ENCODE assay signal across 8 cellular contexts in the genomic region with DNA sequence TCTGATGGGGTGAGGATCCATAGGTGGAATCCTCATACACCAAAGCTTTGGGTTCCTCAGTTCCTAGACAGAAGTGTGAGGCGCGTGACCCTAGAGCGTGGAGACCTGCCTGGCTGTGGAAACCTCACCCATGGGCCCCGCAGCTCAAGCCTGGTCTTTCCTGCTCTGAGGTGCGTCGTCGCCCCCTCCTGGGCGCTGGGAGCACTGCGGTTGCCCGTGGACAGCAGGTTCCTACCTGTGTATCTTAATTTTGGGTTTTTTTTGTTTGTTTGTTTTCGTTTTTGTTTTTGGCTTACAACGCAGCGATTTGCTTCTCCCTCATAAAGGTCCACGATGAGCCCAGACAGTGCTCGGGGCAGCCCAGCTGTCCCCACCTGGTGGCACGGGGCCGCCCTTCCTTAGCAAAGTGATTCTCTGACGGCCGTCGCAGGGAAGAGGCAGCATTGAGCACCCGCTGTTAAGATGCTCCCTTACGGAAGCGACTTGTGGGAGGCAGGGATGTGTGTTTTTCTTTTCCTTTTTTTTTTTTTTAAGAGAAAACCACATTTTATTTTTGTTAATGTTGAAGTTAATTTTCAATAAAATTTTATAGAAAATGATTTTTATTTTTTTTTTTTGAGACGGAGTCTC. TPM values are rescaled to one million over a fixed set of nuclear protein-coding genes. Genes with fewer than 3 reads are reported as not detected.
DNase-seq lines count a peak whose midpoint lies in the region; ATAC-seq and TF ChIP-seq lines count a peak whose summit lies in the region.

No MANE protein-coding gene starts in this region.

- H3K27ac ChIP-seq in coronary artery (no peak overlapping the region), liver (ENCODE audit: low read depth in 1 of 2, low read length in 2 of 2) (no peak overlapping the region)

- H3K4me3 ChIP-seq in BJ (ENCODE audit: low read depth, low read length) = no peak overlapping the region
- no peak overlapping the region for H3K4me3 ChIP-seq in H7 (ENCODE audit: insufficient read depth, low read depth, low read length)
- H3K4me3 ChIP-seq in coronary artery = no peak overlapping the region
- H3K4me3 ChIP-seq in liver (ENCODE audit: low read depth in 1 of 3, low read length in 3 of 3) = no peak overlapping the region

- intact Hi-C loops in activated CD4-positive, alpha-beta T cell treated with anti-CD3 and anti-CD28 coated beads, Interleukin-2, amount 10 ng/mL, durations not matched to agents 24 days and 14 days (cut with micrococcal nuclease) = loop anchor here (1.0 kb wide), 1 partner anchor 165 kb away; no protein-coding TSS in a partner anchor

- TF ChIP-seq RAD21 in liver (IDR thresholded peaks at IDR 0.05) = peak; percentile 87 to 94

- H3K4me1 Mint-ChIP-seq in activated CD4-positive, alpha-beta T cell treated with anti-CD3 and anti-CD28 coated beads, Interleukin-2, amount 10 ng/mL, durations not matched to agents 24 days and 14 days = peaks cover 5% of the 10 kb centered on the region

- CTCF ChIA-PET in BJ (lab: Yijun Ruan, JAX) = interaction anchor here (0.6 to 3.6 kb wide), 18 partner anchors 10 to 314 kb away, joined by 3 to 20 read pairs (median 3); no protein-coding TSS in a partner anchor

- H3K4me3 Mint-ChIP-seq in activated CD4-positive, alpha-beta T cell treated with anti-CD3 and anti-CD28 coated beads, Interleukin-2, amount 10 ng/mL, durations not matched to agents 24 days and 14 days = no peak overlapping the region

- peaks cover 22% of the 10 kb centered on the region for H3K36me3 ChIP-seq in BJ (ENCODE audit: control insufficient read depth, insufficient read depth, low read length)
- no peaks in the 10 kb centered on the region for H3K36me3 ChIP-seq in H7 (replicated peaks; ENCODE audit: control insufficient read depth, insufficient read depth, low read length)
- H3K36me3 ChIP-seq in liver (ENCODE audit: control insufficient read depth in 4 of 4, insufficient read depth in 3 of 4, low read depth in 1 of 4, low read length in 3 of 4) = peaks cover 8 to 31% (median 17%) of the 10 kb centered on the region in 4 donors

- 38% methylated on average over 24 of the region's 24 CpGs for WGBS in liver

- H3K27me3 Mint-ChIP-seq in activated CD4-positive, alpha-beta T cell treated with anti-CD3 and anti-CD28 coated beads, Interleukin-2, amount 10 ng/mL, durations not matched to agents 24 days and 14 days = no peaks in the 10 kb centered on the region

- POLR2A ChIA-PET in BJ (lab: Charles Lee) = interaction anchor here (0.7 kb wide), 1 partner anchor 680 kb away, joined by 3 read pairs; no protein-coding TSS in a partner anchor

- peaks cover 0 to 6% (median 2%) of the 10 kb centered on the region in 4 donors for H3K4me1 ChIP-seq in liver (ENCODE audit: control insufficient read depth in 4 of 4, insufficient read depth in 4 of 4, low read length in 3 of 4)

- TF ChIP-seq CTCF in BJ (IDR thresholded peaks at IDR 0.05; ENCODE audit: insufficient read depth, low read depth, low read length) (peak; percentile 98), coronary artery (IDR thresholded peaks at IDR 0.05) (peak; percentile 92), liver (IDR thresholded peaks at IDR 0.05; ENCODE audit: low read depth, low read length, missing input control) (peak; percentile 91)

- H3K9me3 ChIP-seq in liver (ENCODE audit: control insufficient read depth in 4 of 4, low read length in 3 of 4) = no peaks in the 10 kb centered on the region

- H3K9me3 Mint-ChIP-seq in activated CD4-positive, alpha-beta T cell treated with anti-CD3 and anti-CD28 coated beads, Interleukin-2, amount 10 ng/mL, durations not matched to agents 24 days and 14 days = no peaks in the 10 kb centered on the region

- H3K36me3 Mint-ChIP-seq in activated CD4-positive, alpha-beta T cell treated with anti-CD3 and anti-CD28 coated beads, Interleukin-2, amount 10 ng/mL, durations not matched to agents 24 days and 14 days (ENCODE audit: low read depth) = peaks cover 33% of the 10 kb centered on the region

- H3K27me3 ChIP-seq in BJ (ENCODE audit: control insufficient read depth, insufficient read depth, low read length) = no peaks in the 10 kb centered on the region
- H3K27me3 ChIP-seq in H7 (ENCODE audit: control insufficient read depth, insufficient read depth, low read length) = no peaks in the 10 kb centered on the region
- H3K27me3 ChIP-seq in liver (ENCODE audit: control insufficient read depth in 4 of 4, insufficient read depth in 4 of 4, low read length in 3 of 4) = no peaks in the 10 kb centered on the region

- H3K9ac ChIP-seq in liver (ENCODE audit: low read depth in 1 of 2, low read length in 2 of 2) = no peak overlapping the region

- DNase-seq in BJ (ENCODE audit: low read depth) (no peak), H7 (peak; percentile 93), NCI-H2227 (lab: John Stamatoyannopoulos, UW; ENCODE audit: unreplicated experiment) (peak; percentile 79), coronary artery (ENCODE audit: low spot score) (peak; percentile 81)
- peak; percentile 95 for DNase-seq in activated CD4-positive, alpha-beta T cell treated with anti-CD3 and anti-CD28 coated beads, Interleukin-2, amount 10 ng/mL, durations not matched to agents 24 days and 14 days
- peak; percentile 59 to 80 (median 66) for DNase-seq in stimulated activated CD4-positive, alpha-beta T cell treated with anti-CD3 and anti-CD28 coated beads, TNF-alpha, amount 100 ng/mL, for 24 hours (ENCODE audit: low read depth in 3 of 3)

- ATAC-seq in HG02870 (IDR thresholded peaks at IDR 0.05; ENCODE audit: unreplicated experiment) = no peak

- H3K27ac Mint-ChIP-seq in activated CD4-positive, alpha-beta T cell treated with anti-CD3 and anti-CD28 coated beads, Interleukin-2, amount 10 ng/mL, durations not matched to agents 24 days and 14 days = peak overlapping the region; percentile 63

TF ChIP-seq in liver, 16 proteins besides CTCF, POLR2A, EP300 and RAD21:
- TF ChIP-seq RXRA (IDR thresholded peaks at IDR 0.05) (peak in 1 of 2 donors; percentile 27), NR2F2 (IDR thresholded peaks at IDR 0.05) (no peak)

RNA-seq across cellular contexts. Expression of a gene that starts 36.5 kb away (rescaled TPM):
- 24.5 and 31.4 TPM in 2 replicates for polyA plus RNA-seq in BJ (2011; rRNA removed)
- 18.7 and 22.0 TPM in 2 replicates for polyA minus RNA-seq in BJ (2011; rRNA and poly(A)+ RNA removed)
- total RNA-seq in H7 (2014; rRNA removed; shearing (Covaris generic)) = 24.8 and 34.5 TPM in 2 replicates
- 69.6 and 75.0 TPM in 2 replicates for total RNA-seq in activated CD4-positive, alpha-beta T cell treated with anti-CD3 and anti-CD28 coated beads, Interleukin-2, amount 10 ng/mL, durations not matched to agents 24 days and 14 days
- 10 to 100 TPM; 16.6 to 24.9 TPM for total RNA-seq in liver
- polyA plus RNA-seq in liver = 1 to 10 TPM; 4.9 to 7.2 TPM
